ENCODE assay signal across 8 cellular contexts in the genomic region with DNA sequence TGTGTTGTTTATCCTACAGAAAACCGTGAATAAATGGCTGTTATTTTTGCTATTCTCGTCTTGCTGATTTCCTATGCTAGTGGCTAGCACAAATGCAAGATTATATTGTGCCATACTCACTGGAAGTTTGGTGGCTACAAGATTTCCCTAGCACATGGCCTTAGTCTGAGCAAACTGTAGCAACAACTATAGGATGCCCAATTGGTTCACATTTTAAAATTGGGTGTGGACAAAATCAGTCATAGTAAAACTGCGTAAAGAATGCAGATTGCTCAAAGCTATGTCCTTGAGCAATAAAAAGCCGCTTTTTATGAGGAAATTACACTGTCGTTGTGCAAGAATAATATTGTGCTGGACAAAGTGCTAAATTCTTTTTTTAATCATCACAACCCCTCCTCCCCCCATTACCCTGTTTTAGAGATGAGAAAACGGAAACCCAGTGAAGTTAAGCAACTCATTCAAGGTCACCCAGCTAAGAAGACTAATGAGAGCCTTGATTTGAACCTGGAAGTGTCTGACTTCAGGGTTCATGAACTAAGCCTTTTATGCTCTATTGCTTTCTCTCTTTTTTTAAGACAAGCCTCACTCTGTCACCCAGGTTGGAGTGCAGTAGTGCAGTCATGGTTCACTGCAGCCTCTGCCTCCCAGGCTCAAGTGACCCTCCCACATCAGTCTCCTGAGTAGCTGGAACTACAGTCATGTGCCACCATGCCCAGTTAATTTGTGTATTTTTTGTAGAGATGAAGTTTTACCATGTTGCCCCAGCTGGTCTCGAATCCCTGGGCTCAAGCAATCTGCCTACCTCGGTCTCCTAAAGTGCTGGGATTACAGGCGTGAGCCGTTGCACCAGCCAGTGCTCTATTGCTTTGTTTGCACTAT.
DNase-seq lines count a peak whose midpoint lies in the region; ATAC-seq and TF ChIP-seq lines count a peak whose summit lies in the region.

No MANE protein-coding gene starts in this region.

- 52 to 60% (median 56%) methylated on average over 10 of the region's 10 CpGs for WGBS in adrenal gland, 4 donors

- H3K27ac ChIP-seq in left ventricle myocardium inferior (replicated peaks) (no peak overlapping the region), adrenal gland (peak overlapping the region; percentile 46 to 94 (median 69)), left lung (peak overlapping the region; percentile 63 to 68)

- TF ChIP-seq CTCF in left ventricle myocardium inferior (IDR thresholded peaks at IDR 0.05; ENCODE audit: borderline replicate concordance) (no peak), adrenal gland (IDR thresholded peaks at IDR 0.05) (peak in 1 of 6 experiments; percentile 8), left lung (IDR thresholded peaks at IDR 0.05) (no peak)

- ATAC-seq in Right ventricle myocardium inferior (peak; percentile 74), HG03469 (IDR thresholded peaks at IDR 0.05; ENCODE audit: unreplicated experiment) (peak; percentile 96), left lung (peak; percentile 84), HG02973 (IDR thresholded peaks at IDR 0.05; ENCODE audit: unreplicated experiment) (no peak)

- no peaks in the 10 kb centered on the region for H3K4me1 ChIP-seq in left ventricle myocardium inferior
- H3K4me1 ChIP-seq in adrenal gland (replicated peaks in 1 of 2): peaks cover 30 to 53% of the 10 kb centered on the region in 2 donors
- peaks cover 27 to 29% of the 10 kb centered on the region in 2 donors for H3K4me1 ChIP-seq in left lung

- H3K27me3 ChIP-seq in left ventricle myocardium inferior (ENCODE audit: low read depth): no peaks in the 10 kb centered on the region
- no peaks in the 10 kb centered on the region for H3K27me3 ChIP-seq in adrenal gland
- no peaks in the 10 kb centered on the region for H3K27me3 ChIP-seq in left lung

- no peak overlapping the region for H3K4me3 ChIP-seq in left ventricle myocardium inferior
- H3K4me3 ChIP-seq in adrenal gland: peak overlapping the region in 1 of 4 donors; percentile 1
- H3K4me3 ChIP-seq in left lung: no peak overlapping the region

- DNase-seq in Right ventricle myocardium inferior (ENCODE audit: missing footprints) (no peak), left ventricle myocardium inferior (no peak), adrenal gland (peak; percentile 30 to 76 (median 63)), left lung (no peak), DMS114 treated with DMSO at 0.1 percent for 48 hours (lab: John Stamatoyannopoulos, UW; ENCODE audit: unreplicated experiment) (no peak), islet precursor cell (no peak)

- no peaks in the 10 kb centered on the region for H3K36me3 ChIP-seq in left ventricle myocardium inferior
- no peaks in the 10 kb centered on the region for H3K36me3 ChIP-seq in adrenal gland (replicated peaks in 1 of 2)
- no peaks in the 10 kb centered on the region for H3K36me3 ChIP-seq in left lung

- intact Hi-C loops in Right ventricle myocardium inferior (cut with DNase I): no loop called here
- intact Hi-C loops in left ventricle myocardium inferior (cut with micrococcal nuclease): no loop called here
- intact Hi-C loops in adrenal gland (cut with DNase I): loop anchor here in 1 of 2 donors (10.0 kb wide), 1 partner anchor 73 kb away; the partner anchor contains the start of gene SRGAP1
- intact Hi-C loops in left lung (cut with DNase I): no loop called here

- TF ChIP-seq POLR2A in adrenal gland (IDR thresholded peaks at IDR 0.05): no peak

- H3K9me3 ChIP-seq in left ventricle myocardium inferior (replicated peaks) (no peaks in the 10 kb centered on the region), adrenal gland (replicated peaks in 1 of 3) (no peaks in the 10 kb centered on the region), left lung (no peaks in the 10 kb centered on the region)

Comparison
In these comparisons a context has a peak if more than half of its experiments do, and no peak if none do; other contexts are left out.
1. DNase-seq: peak in adrenal gland (7 of 7); none in Right ventricle myocardium inferior (single experiment), left ventricle myocardium inferior (single experiment), left lung (0 of 2), DMS114 treated with DMSO at 0.1 percent for 48 hours (single experiment) and islet precursor cell (single experiment).